8 cellular contexts compared by ENCODE assay signal in the genomic region with DNA sequence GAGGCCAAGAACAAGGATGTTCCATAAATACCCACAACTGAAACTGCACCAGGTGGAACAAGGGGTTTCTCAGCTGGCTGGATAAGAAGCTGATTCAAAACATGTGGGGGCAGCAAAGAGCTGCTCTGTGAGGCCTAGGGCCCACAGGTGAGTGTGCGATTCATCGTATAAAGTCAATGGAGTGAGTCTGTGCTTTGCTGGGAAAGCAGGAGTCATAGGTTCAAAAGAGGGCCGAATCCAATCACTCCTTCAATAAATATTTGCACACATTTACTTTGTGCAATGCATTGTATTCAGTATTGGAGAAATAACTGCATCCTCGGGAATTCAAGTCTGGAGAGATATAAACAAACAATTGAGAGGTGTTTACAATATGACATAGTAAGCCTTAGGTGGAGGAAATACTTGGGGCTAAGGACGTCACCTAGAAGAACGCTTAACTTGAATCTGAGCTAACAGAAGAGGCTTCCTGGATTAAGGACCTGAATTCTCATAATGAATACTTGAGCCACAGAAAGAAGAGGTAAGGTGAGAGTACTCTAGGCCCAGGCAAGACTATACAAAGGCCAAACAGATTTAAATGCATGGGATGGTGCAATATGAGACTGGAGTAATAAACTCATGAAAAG.
DNase-seq lines count a peak whose midpoint lies in the region; ATAC-seq lines count a peak whose summit lies in the region.

No MANE protein-coding gene starts in this region.

- ATAC-seq in GM21381 (IDR thresholded peaks at IDR 0.05; ENCODE audit: unreplicated experiment) (no peak), HG03571 (IDR thresholded peaks at IDR 0.05; ENCODE audit: unreplicated experiment) (no peak)

- DNase-seq in Daoy (ENCODE audit: low read depth) (peak; percentile 48), HT-29 (ENCODE audit: low spot score) (peak; percentile 70), astrocyte of the hippocampus (ENCODE audit: low read depth, low spot score) (peak; percentile 52), lung microvascular endothelial cell (ENCODE audit: low read depth in 2 of 2) (peak; percentile 40 to 71)
- DNase-seq in effector CD4-positive, alpha-beta T cell: no peak
- DNase-seq in effector CD8-positive, alpha-beta T cell (lab: John Stamatoyannopoulos, UW): no peak

Comparison
In these comparisons a context has a peak if more than half of its experiments do, and no peak if none do; other contexts are left out.
1. DNase-seq: peak in Daoy (single experiment), HT-29 (single experiment), astrocyte of the hippocampus (single experiment) and lung microvascular endothelial cell (2 of 2); none in effector CD4-positive, alpha-beta T cell (single experiment) and effector CD8-positive, alpha-beta T cell (single experiment).